Comparison of ENCODE assay signal across 8 cellular contexts in the genomic region with DNA sequence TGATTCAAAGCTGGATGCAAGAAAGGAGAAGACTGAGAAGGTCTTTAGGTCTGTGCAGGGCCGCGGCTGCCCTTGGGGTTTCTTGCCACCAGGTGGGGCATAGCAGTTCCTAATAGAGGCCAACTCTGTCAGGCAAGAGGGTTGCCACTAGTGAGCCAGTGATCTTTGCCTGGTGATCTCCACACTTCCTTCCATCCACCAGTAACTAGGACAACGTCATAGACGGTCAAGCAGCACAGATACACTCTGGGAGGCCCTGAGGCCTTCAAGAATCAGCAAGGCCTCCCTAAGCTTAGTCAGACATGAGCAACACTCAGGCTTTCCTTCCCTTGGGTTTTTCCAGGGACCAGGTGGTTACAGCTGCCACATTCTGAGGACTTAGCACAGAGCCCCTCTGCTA. TPM values are rescaled to one million over a fixed set of nuclear protein-coding genes. Genes with fewer than 3 reads are reported as not detected.
A peak's percentile ranks its signal among the peaks of the same experiment; 100 is the strongest.
DNase-seq lines count a peak whose midpoint lies in the region; ATAC-seq and TF ChIP-seq lines count a peak whose summit lies in the region.

No MANE protein-coding gene starts in this region.

- H3K4me1 ChIP-seq in OCI-LY7 (ENCODE audit: insufficient read depth, low read length, poor library complexity, severe bottlenecking) (no peaks in the 10 kb centered on the region), ovary (ENCODE audit: insufficient read depth) (peaks cover 7% of the 10 kb centered on the region)

- H3K36me3 ChIP-seq in OCI-LY7 (ENCODE audit: insufficient read depth, low read length) (no peaks in the 10 kb centered on the region), ovary (no peaks in the 10 kb centered on the region)

- 71 to 79% (median 78%) methylated on average over 4 of the region's 4 CpGs for WGBS in ovary, 3 donors

- no peaks in the 10 kb centered on the region for H3K27me3 Mint-ChIP-seq in activated T-cell treated with anti-CD3 and anti-CD28 coated beads, Interleukin-2, amount 50 U/mL, for 4 hours (ENCODE audit: low read depth)
- peaks cover 0 to 3% (median 1%) of the 10 kb centered on the region in 3 donors for H3K27me3 Mint-ChIP-seq in immature natural killer cell (ENCODE audit: low read depth in 3 of 3)

- no peaks in the 10 kb centered on the region for H3K9me2 ChIP-seq in OCI-LY7 (ENCODE audit: insufficient read depth, low read length)

- ATAC-seq in activated T-cell treated with anti-CD3 and anti-CD28 coated beads, Interleukin-2, amount 50 U/mL, for 4 hours: peak; percentile 61 to 82

- TF ChIP-seq POLR2A in ovary (IDR thresholded peaks at IDR 0.05): no peak

- peak overlapping the region in 4 of 6 donors; percentile 5 to 66 (median 24) for H3K27ac Mint-ChIP-seq in immature natural killer cell

- no peaks in the 10 kb centered on the region for H4K20me1 ChIP-seq in OCI-LY7 (ENCODE audit: insufficient read depth, low read length)

- H3K4me3 Mint-ChIP-seq in activated T-cell treated with anti-CD3 and anti-CD28 coated beads, Interleukin-2, amount 50 U/mL, for 4 hours: no peak overlapping the region
- H3K4me3 Mint-ChIP-seq in immature natural killer cell: no peak overlapping the region

- H3K79me2 ChIP-seq in OCI-LY7 (ENCODE audit: insufficient read depth, low read depth, low read length): no peaks in the 10 kb centered on the region

- H3K9me3 Mint-ChIP-seq in activated T-cell treated with anti-CD3 and anti-CD28 coated beads, Interleukin-2, amount 50 U/mL, for 4 hours: no peaks in the 10 kb centered on the region
- no peaks in the 10 kb centered on the region for H3K9me3 Mint-ChIP-seq in immature natural killer cell

- H3K4me3 ChIP-seq in GM12864 (ENCODE audit: low read depth, low read length) (no peak overlapping the region), OCI-LY7 (ENCODE audit: low read depth, low read length, poor library complexity, severe bottlenecking) (no peak overlapping the region), ovary (no peak overlapping the region)

- H3K9me3 ChIP-seq in OCI-LY7 (ENCODE audit: low read length) (no peaks in the 10 kb centered on the region), ovary (no peaks in the 10 kb centered on the region)

- BruUV-seq in OCI-LY7 (replicated peaks; lab: Mats Ljungman, UMichigan): no TSS peak

- H3K27me3 ChIP-seq in ovary: no peaks in the 10 kb centered on the region

- TF ChIP-seq EP300 in ovary (IDR thresholded peaks at IDR 0.05): no peak

- POLR2A ChIA-PET in OCI-LY7 (lab: Charles Lee): interaction anchor here (0.6 to 1.4 kb wide), 2 partner anchors 38 to 240 kb away, joined by 3 to 5 read pairs; no protein-coding TSS in a partner anchor

- TF ChIP-seq CTCF in GM12864 (IDR thresholded peaks at IDR 0.05; ENCODE audit: low read depth, low read length, missing control alignments) (peak; percentile 54), OCI-LY7 (conservative IDR thresholded peaks at IDR 0.05; ENCODE audit: low read length) (peak; percentile 72), ovary (IDR thresholded peaks at IDR 0.05) (no peak)

- intact Hi-C loops in OCI-LY7 (cut with micrococcal nuclease; ENCODE audit: unreplicated experiment): loop anchor here (1.0 kb wide), 1 partner anchor 109 kb away; no protein-coding TSS in a partner anchor
- intact Hi-C loops in ovary (cut with DNase I): no loop called here

- DNase-seq in GM12864 (ENCODE audit: low read depth): no peak
- peak; percentile 53 for DNase-seq in OCI-LY7 (ENCODE audit: low spot score)
- peak; percentile 45 for DNase-seq in activated T-cell treated with anti-CD3 and anti-CD28 coated beads, Interleukin-2, amount 50 U/mL, for 4 hours
- DNase-seq in immature natural killer cell: peak; percentile 46 to 53 (median 46)
- DNase-seq in stimulated activated CD8-positive, alpha-beta memory T cell treated with anti-CD3 and anti-CD28 coated beads, Interleukin-4, amount 100 ng/mL, for 4 hours (ENCODE audit: low read depth in 2 of 2, low spot score in 1 of 2): peak; percentile 21 to 37
- DNase-seq in ovary: no peak
- DNase-seq in iPS-NIHi11 (ENCODE audit: low spot score): no peak
- DNase-seq in NCI-H2029 treated with DMSO at 0.1 percent for 48 hours (lab: John Stamatoyannopoulos, UW): no peak

- H2AFZ ChIP-seq in OCI-LY7 (ENCODE audit: low read length): no peak overlapping the region

- H3K4me1 Mint-ChIP-seq in activated T-cell treated with anti-CD3 and anti-CD28 coated beads, Interleukin-2, amount 50 U/mL, for 4 hours (ENCODE audit: low read depth): peaks cover 4% of the 10 kb centered on the region
- H3K4me1 Mint-ChIP-seq in immature natural killer cell: peaks cover 0 to 6% of the 10 kb centered on the region in 2 donors

- CTCF ChIA-PET in OCI-LY7 (lab: Charles Lee; ENCODE audit: unreplicated experiment): interaction anchor here (0.7 to 1.2 kb wide), 2 partner anchors 47 to 109 kb away, joined by 3 to 4 read pairs; no protein-coding TSS in a partner anchor

- no peak overlapping the region for H3K27ac ChIP-seq in OCI-LY7 (ENCODE audit: low read depth, low read length, poor library complexity, severe bottlenecking)
- H3K27ac ChIP-seq in ovary: no peak overlapping the region

- no peaks in the 10 kb centered on the region for H3K36me3 Mint-ChIP-seq in activated T-cell treated with anti-CD3 and anti-CD28 coated beads, Interleukin-2, amount 50 U/mL, for 4 hours (ENCODE audit: insufficient read depth)
- H3K36me3 Mint-ChIP-seq in immature natural killer cell: no peaks in the 10 kb centered on the region

- no peak overlapping the region for H3K4me2 ChIP-seq in OCI-LY7 (ENCODE audit: low read length)

RNA-seq across cellular contexts. Expression of gene ATP2B4, which starts 32.9 kb away (rescaled TPM):
- total RNA-seq in OCI-LY7 (2014; rRNA removed; shearing (Covaris generic)): 7.5 and 8.5 TPM in 2 replicates
- 16.6 and 16.7 TPM in 2 replicates for total RNA-seq in OCI-LY7 (2022)
- 10 to 100 TPM in 2 of 3 donors, 1 to 10 TPM in 1; 6.1 to 17.0 (median 12.1) TPM for total RNA-seq in activated T-cell treated with anti-CD3 and anti-CD28 coated beads, Interleukin-2, amount 50 U/mL, for 4 hours
- 10 to 100 TPM; 24.5 to 63.1 (median 36.8) TPM for polyA plus RNA-seq in immature natural killer cell
- 100 to 1,000 TPM in 3 of 7 donors, 10 to 100 TPM in 4; 49.4 to 121 (median 98.8) TPM for total RNA-seq in ovary
- polyA plus RNA-seq in ovary: 100 to 1,000 TPM in 1 of 2 donors, 10 to 100 TPM in 1; 46.2 to 482 TPM

Comparison
In these comparisons a context has a peak if more than half of its experiments do, and no peak if none do; other contexts are left out.
1. DNase-seq: peak in OCI-LY7 (single experiment), activated T-cell treated with anti-CD3 and anti-CD28 coated beads, Interleukin-2, amount 50 U/mL, for 4 hours (single experiment), immature natural killer cell (3 of 3) and stimulated activated CD8-positive, alpha-beta memory T cell treated with anti-CD3 and anti-CD28 coated beads, Interleukin-4, amount 100 ng/mL, for 4 hours (2 of 2); none in GM12864 (single experiment), ovary (0 of 5), iPS-NIHi11 (single experiment) and NCI-H2029 treated with DMSO at 0.1 percent for 48 hours (single experiment).
2. CTCF ChIP-seq: peak in GM12864 (single experiment) and OCI-LY7 (single experiment); none in ovary (0 of 3).